ENCODE assay signal across 18 cellular contexts in the genomic region with DNA sequence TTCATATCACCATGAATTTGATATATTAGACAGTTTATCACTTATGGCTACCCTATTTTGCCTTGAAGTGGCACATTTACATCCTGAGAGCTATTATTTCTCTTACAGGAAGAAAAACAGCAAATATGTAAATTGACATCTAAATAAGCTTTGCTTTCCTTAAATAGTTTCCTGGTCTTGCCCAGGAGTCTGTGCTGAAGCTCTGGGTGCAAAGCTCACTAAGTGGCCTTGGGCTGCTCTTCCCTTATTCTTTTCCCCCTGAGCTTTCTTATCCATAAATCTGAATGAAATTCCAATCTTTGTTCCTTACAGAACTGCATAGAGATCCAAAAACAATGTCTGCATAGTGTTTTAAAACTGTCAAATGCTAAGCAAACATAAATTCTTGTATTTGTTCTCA. TPM values are rescaled to one million over a fixed set of nuclear protein-coding genes. Genes with fewer than 3 reads are reported as not detected.
A peak's percentile ranks its signal among the peaks of the same experiment; 100 is the strongest.
DNase-seq lines count a peak whose midpoint lies in the region; ATAC-seq and TF ChIP-seq lines count a peak whose summit lies in the region.
"Had no signal": no experiment of that assay in that cellular context is flagged by ENCODE, and none has a peak within 500 bp of the region (broad histone marks: within the 10 kb centered on the region; RNA-seq: fewer than 3 reads in every experiment).

No MANE protein-coding gene starts in this region.

- H3K9me3 ChIP-seq in SK-N-MC (ENCODE audit: low read depth, low read length), result no peaks in the 10 kb centered on the region
- H3K9me3 ChIP-seq in vagina, result no peaks in the 10 kb centered on the region
- no peaks in the 10 kb centered on the region for H3K9me3 ChIP-seq in heart left ventricle
- H3K9me3 ChIP-seq: A549 had no signal

- no peak overlapping the region for H3K9ac ChIP-seq in SK-N-MC (ENCODE audit: insufficient read length)

- H3K4me3 Mint-ChIP-seq in CD14-positive monocyte, result peak overlapping the region in 1 of 2 donors; percentile 56

- H3K4me3 ChIP-seq in SK-N-MC (0 out of 2 replicates have a peak overlapping the region, but pooled peaks have one; percentile 7), vagina (no peak overlapping the region), heart left ventricle (no peak overlapping the region)
- H3K4me3 ChIP-seq: A549 had no signal

- H3K4me1 Mint-ChIP-seq in CD14-positive monocyte, result peaks cover 48% of the 10 kb centered on the region

- ATAC-seq in GM18502 (IDR thresholded peaks at IDR 0.05; ENCODE audit: poor library complexity, unreplicated experiment) (peak; percentile 15), left colon (peak; percentile 86), heart left ventricle (no peak)
- ATAC-seq: A549 had no signal

- peaks cover 0 to 1% (median 0%) of the 10 kb centered on the region in 3 donors for H3K27me3 Mint-ChIP-seq in CD14-positive monocyte (ENCODE audit: low read depth in 3 of 3)

- no peaks in the 10 kb centered on the region for H3K9me3 Mint-ChIP-seq in CD14-positive monocyte

- H3K4me1 ChIP-seq in vagina (no peaks in the 10 kb centered on the region), heart left ventricle (peaks cover 0 to 19% (median 0%) of the 10 kb centered on the region in 12 donors)
- H3K4me1 ChIP-seq: A549 had no signal

- intact Hi-C loops in CD14-positive monocyte (cut with micrococcal nuclease) (loop anchor here in 1 of 2 donors (10.0 kb wide), 1 partner anchor 101 kb away; no protein-coding TSS in a partner anchor), left colon (cut with DNase I, micrococcal nuclease) (no loop called here), vagina (cut with DNase I) (no loop called here), heart left ventricle (cut with DNase I) (loop anchor here in 4 of 10 donors (10.0 kb wide), 2 partner anchors 179 to 279 kb away; no protein-coding TSS in a partner anchor)

- H3K36me3 Mint-ChIP-seq in CD14-positive monocyte, result peaks cover 0 to 8% of the 10 kb centered on the region in 2 donors

- DNase-seq in CD14-positive monocyte (ENCODE audit: low spot score) (no peak), SK-N-MC (ENCODE audit: low read depth, low spot score) (no peak), left colon (no peak), vagina (ENCODE audit: extremely low spot score in 2 of 2) (no peak), mucosa of gallbladder (ENCODE audit: low spot score) (no peak), heart left ventricle (no peak), H4 (ENCODE audit: low spot score) (no peak)
- DNase-seq: DND-41, GDM1, H7, IMR-90, NCI-H1105, NCI-H1694 treated with DMSO at 0.1 percent for 48 hours, NCI-H526 treated with DMSO at 0.1 percent for 48 hours, SHP77 treated with DMSO at 0.1 percent for 48 hours had no signal

- TF ChIP-seq CTCF in CD14-positive monocyte (IDR thresholded peaks at IDR 0.05) (no peak), vagina (IDR thresholded peaks at IDR 0.05) (no peak), heart left ventricle (IDR thresholded peaks at IDR 0.05) (no peak)

- H3K36me3 ChIP-seq in SK-N-MC (ENCODE audit: insufficient read depth, low read length) (no peaks in the 10 kb centered on the region), vagina (no peaks in the 10 kb centered on the region), heart left ventricle (no peaks in the 10 kb centered on the region)

- H3K27ac Mint-ChIP-seq in CD14-positive monocyte, result peak overlapping the region; percentile 77 to 92 (median 89)

- H3K27ac ChIP-seq in SK-N-MC (peak overlapping the region; percentile 71; the same call in 1 of the 2 replicates), vagina (no peak overlapping the region), heart left ventricle (peak overlapping the region in 1 of 12 donors; percentile 6)
- H3K27ac ChIP-seq: A549, C4-2B had no signal

- TF ChIP-seq POLR2A in vagina (IDR thresholded peaks at IDR 0.05) (no peak), heart left ventricle (IDR thresholded peaks at IDR 0.05) (no peak)

- H3K27me3 ChIP-seq in vagina, result no peaks in the 10 kb centered on the region
- peaks cover 0 to 20% (median 0%) of the 10 kb centered on the region in 9 donors for H3K27me3 ChIP-seq in heart left ventricle

RNA-seq across cellular contexts. Expression of gene TNFSF13B, which starts 56.3 kb away (rescaled TPM):
- polyA plus RNA-seq in CD14-positive monocyte (100 to 1,000 TPM; 558 to 587 TPM), heart left ventricle (under 1 TPM; 0.55 to 0.76 TPM)
- total RNA-seq in left colon (1 to 10 TPM; 1.4 to 3.6 TPM), vagina (not detected), mucosa of gallbladder (7.2 TPM), heart left ventricle (10 to 100 TPM in 2 of 9 donors, 1 to 10 TPM in 5, under 1 TPM in 2; 0.81 to 26.9 (median 1.0) TPM)
- total RNA-seq in H4 (2014; rRNA removed; shearing (Covaris generic)), result 1.1 and 1.5 TPM in 2 replicates

Comparison
In these comparisons a context has a peak if more than half of its experiments do, and no peak if none do; other contexts are left out.
1. ATAC-seq: peak in GM18502 (single experiment) and left colon (single experiment); none in heart left ventricle (0 of 4).